In genomic region chr12:2646341-2646740, GRCh38 we compare ENCODE assay signal across 25 cellular contexts.
"Had no signal": no experiment of that assay in that cellular context is flagged by ENCODE, and none has a peak within 500 bp of the region (broad histone marks: within the 10 kb centered on the region; RNA-seq: fewer than 3 reads in every experiment).

No MANE protein-coding gene starts in this region.

- H3K9me3 Mint-ChIP-seq: activated CD4-positive, alpha-beta memory T cell treated with anti-CD3 and anti-CD28 coated beads, Interleukin-2, amount 10 ng/mL, durations not matched to agents 7 days and 5 days; activated CD4-positive, alpha-beta T cell treated with anti-CD3 and anti-CD28 coated beads, Interleukin-2, amount 10 ng/mL, durations not matched to agents 7 days and 5 days; activated naive CD4-positive, alpha-beta T cell treated with anti-CD3 and anti-CD28 coated beads, Interleukin-2, amount 50 U/mL, for 72 hours; activated T-cell treated with anti-CD3 and anti-CD28 coated beads, Interleukin-2, amount 50 U/mL, for 24 hours; nephron; T-helper 1 cell treated with Interleukin-12 subunit alpha and Interleukin-12 subunit beta and Interleukin-4 antibody, amounts not matched to agents 30 μg/mL and 1 μg/mL, for 36 hours had no signal

- H3K36me3 ChIP-seq: cardiac muscle cell, suprapubic skin, tibial nerve, uterus had no signal

- H3K4me1 ChIP-seq: body of pancreas, tibial nerve, uterus had no signal

- FAIRE-seq: TTC549 had no signal

- H3K27me3 ChIP-seq: body of pancreas, cardiac muscle cell, suprapubic skin, tibial nerve, uterus had no signal

- H3K27ac ChIP-seq: body of pancreas, cardiac muscle cell, heart left ventricle, left ventricle myocardium inferior, suprapubic skin, tibial nerve, uterus had no signal

- H3K9me3 ChIP-seq: body of pancreas, heart left ventricle, left ventricle myocardium inferior, suprapubic skin, tibial nerve, uterus had no signal

- DNase-seq: activated CD4-positive, alpha-beta memory T cell treated with anti-CD3 and anti-CD28 coated beads, Interleukin-2, amount 10 ng/mL, durations not matched to agents 7 days and 5 days; activated CD4-positive, alpha-beta T cell treated with anti-CD3 and anti-CD28 coated beads for 1 hour; activated CD4-positive, alpha-beta T cell treated with anti-CD3 and anti-CD28 coated beads, Interleukin-2, amount 10 ng/mL, durations not matched to agents 7 days and 5 days; activated CD8-positive, alpha-beta memory T cell treated with anti-CD3 and anti-CD28 coated beads, Interleukin-2, amount 50 U/mL, for 48 hours; activated gamma-delta T cell treated with Interleukin-2 at 50 U/mL for 16 hours; activated T-cell treated with anti-CD3 and anti-CD28 coated beads, Interleukin-2, amount 50 U/mL, for 24 hours; body of pancreas; cortex of kidney; foreskin fibroblast; heart left ventricle; left ventricle myocardium inferior; stimulated activated CD4-positive, alpha-beta T cell treated with anti-CD3 and anti-CD28 coated beads, Interleukin-15, amount 100 ng/mL, for 24 hours; stimulated activated CD4-positive, alpha-beta T cell treated with anti-CD3 and anti-CD28 coated beads, Interleukin-2, amount 100 ng/mL, for 24 hours; stimulated activated naive CD4-positive, alpha-beta T cell; SW 1271; T-helper 9 cell; uterus had no signal

- H3K27ac Mint-ChIP-seq: activated CD4-positive, alpha-beta memory T cell treated with anti-CD3 and anti-CD28 coated beads, Interleukin-2, amount 10 ng/mL, durations not matched to agents 7 days and 5 days; activated CD4-positive, alpha-beta T cell treated with anti-CD3 and anti-CD28 coated beads, Interleukin-2, amount 10 ng/mL, durations not matched to agents 7 days and 5 days; activated naive CD4-positive, alpha-beta T cell treated with anti-CD3 and anti-CD28 coated beads, Interleukin-2, amount 50 U/mL, for 72 hours; activated T-cell treated with anti-CD3 and anti-CD28 coated beads, Interleukin-2, amount 50 U/mL, for 24 hours; nephron; T-helper 1 cell treated with Interleukin-12 subunit alpha and Interleukin-12 subunit beta and Interleukin-4 antibody, amounts not matched to agents 30 μg/mL and 1 μg/mL, for 36 hours had no signal

- H3K4me3 ChIP-seq: body of pancreas, cardiac muscle cell, heart left ventricle, left ventricle myocardium inferior, smooth muscle cell, suprapubic skin, tibial nerve, uterus had no signal

- H3K36me3 Mint-ChIP-seq: activated naive CD4-positive, alpha-beta T cell treated with anti-CD3 and anti-CD28 coated beads, Interleukin-2, amount 50 U/mL, for 72 hours had no signal

- H3K4me3 Mint-ChIP-seq: activated CD4-positive, alpha-beta memory T cell treated with anti-CD3 and anti-CD28 coated beads, Interleukin-2, amount 10 ng/mL, durations not matched to agents 7 days and 5 days; activated CD4-positive, alpha-beta T cell treated with anti-CD3 and anti-CD28 coated beads, Interleukin-2, amount 10 ng/mL, durations not matched to agents 7 days and 5 days; activated T-cell treated with anti-CD3 and anti-CD28 coated beads, Interleukin-2, amount 50 U/mL, for 24 hours; nephron; T-helper 1 cell treated with Interleukin-12 subunit alpha and Interleukin-12 subunit beta and Interleukin-4 antibody, amounts not matched to agents 30 μg/mL and 1 μg/mL, for 36 hours had no signal
